In the genomic region with DNA sequence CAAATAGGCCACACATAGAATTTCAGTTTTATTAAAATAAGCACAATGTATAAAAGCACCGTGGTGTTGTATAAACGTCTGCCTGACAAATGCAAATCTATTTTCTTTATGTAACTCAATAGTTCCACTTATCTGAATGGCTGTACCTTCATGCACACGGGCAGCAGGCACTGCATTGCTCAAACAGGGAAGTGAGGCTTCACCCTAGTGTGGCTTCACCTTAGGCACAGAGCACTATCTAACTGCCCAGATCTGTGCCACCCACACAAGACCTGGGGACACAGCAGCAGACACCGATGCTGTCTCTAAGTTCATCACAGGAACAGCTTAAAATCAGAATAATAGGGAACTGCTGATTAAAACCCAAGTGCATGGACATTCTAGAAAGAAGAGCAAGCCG, we compare ENCODE assay signal across 25 cellular contexts. TPM values are rescaled to one million over a fixed set of nuclear protein-coding genes. Genes with fewer than 3 reads are reported as not detected.
DNase-seq lines count a peak whose midpoint lies in the region; TF ChIP-seq lines count a peak whose summit lies in the region.
"Had no signal": no experiment of that assay in that cellular context is flagged by ENCODE, and none has a peak within 500 bp of the region (broad histone marks: within the 10 kb centered on the region; RNA-seq: fewer than 3 reads in every experiment).

No MANE protein-coding gene starts in this region.

- dilution Hi-C loops in mammary epithelial cell (cut with HindIII; ENCODE audit: low sequenced_read_pairs) = no loop called here

- intact Hi-C loops in OCI-LY7 (cut with micrococcal nuclease; ENCODE audit: unreplicated experiment) = loop anchor here (10.0 kb wide), 1 partner anchor 167 kb away; no protein-coding TSS in a partner anchor
- intact Hi-C loops in mammary epithelial cell (cut with micrococcal nuclease) = no loop called here

- no peak overlapping the region for H3K4me2 ChIP-seq in OCI-LY7 (ENCODE audit: low read length)
- H3K4me2 ChIP-seq in mammary epithelial cell (ENCODE audit: insufficient read depth, low read depth, low read length) = no peak overlapping the region
- H3K4me2 ChIP-seq in mesendoderm (ENCODE audit: low read length) = no peak overlapping the region

- H3K27me3 ChIP-seq in mammary epithelial cell (ENCODE audit: insufficient read depth, low read length) (no peaks in the 10 kb centered on the region), neutrophil (no peaks in the 10 kb centered on the region), mesendoderm (ENCODE audit: insufficient read depth, low read length, poor library complexity) (no peaks in the 10 kb centered on the region)
- H3K27me3 ChIP-seq: ascending aorta, esophagus muscularis mucosa, tibial nerve had no signal

- no peak overlapping the region for H4K5ac ChIP-seq in mesendoderm (ENCODE audit: low read length)

- H3K23ac ChIP-seq in mesendoderm (ENCODE audit: low read length) = no peak overlapping the region

- CTCF ChIA-PET in OCI-LY7 (lab: Charles Lee; ENCODE audit: unreplicated experiment) (no interaction called here), mammary epithelial cell (lab: Charles Lee; ENCODE audit: low non-redundant PET) (no interaction called here)

- DNase-seq in HT-29 (ENCODE audit: low spot score) (peak; percentile 50), OCI-LY7 (ENCODE audit: low spot score) (no peak), mammary epithelial cell (no peak), A172 (ENCODE audit: low spot score) (no peak), foreskin fibroblast (no peak), mesendoderm (no peak)
- DNase-seq: activated CD8-positive, alpha-beta T cell treated with anti-CD3 and anti-CD28 coated beads, Interleukin-2, amount 10 ng/mL, durations not matched to agents 7 days and 5 days; activated naive CD4-positive, alpha-beta T cell treated with anti-CD3 and anti-CD28 coated beads, Interleukin-2, amount 50 U/mL, for 16 hours; activated T-cell treated with anti-CD3 and anti-CD28 coated beads, Interleukin-2, amount 50 U/mL, for 1 hour; DMS79; effector CD8-positive, alpha-beta T cell; Kasumi-1; NCI-H2081 treated with DMSO at 0.1 percent for 48 hours; psoas muscle; SHP77 treated with DMSO at 0.1 percent for 48 hours; stimulated activated CD4-positive, alpha-beta T cell treated with anti-CD3 and anti-CD28 coated beads, Interleukin-2, amount 100 ng/mL, for 24 hours; stimulated activated naive CD4-positive, alpha-beta T cell treated with Interleukin-2 at 50 U/mL for 16 hours; T-helper 1 cell had no signal

- no peak overlapping the region for H4K8ac ChIP-seq in mesendoderm (ENCODE audit: low read depth, low read length)

- BruUV-seq in OCI-LY7 (replicated peaks; lab: Mats Ljungman, UMichigan) (TSS peak; percentile 69), mammary epithelial cell (replicated peaks; lab: Mats Ljungman, UMichigan) (TSS peak; percentile 59)

- no peak overlapping the region for H3K27ac ChIP-seq in OCI-LY7 (ENCODE audit: low read depth, low read length, poor library complexity, severe bottlenecking)
- H3K27ac ChIP-seq in mammary epithelial cell (ENCODE audit: insufficient read depth, low read depth, low read length) = no peak overlapping the region
- H3K27ac ChIP-seq in neutrophil = peak overlapping the region; percentile 43
- H3K27ac ChIP-seq in mesendoderm (ENCODE audit: low read depth, low read length) = no peak overlapping the region
- H3K27ac ChIP-seq: ascending aorta, esophagus muscularis mucosa, psoas muscle, tibial nerve had no signal

- no peak overlapping the region for H3K9ac ChIP-seq in mammary epithelial cell (ENCODE audit: insufficient read depth, low read length)
- no peak overlapping the region for H3K9ac ChIP-seq in mesendoderm (ENCODE audit: low read length)

- no peaks in the 10 kb centered on the region for H3K4me1 ChIP-seq in OCI-LY7 (ENCODE audit: insufficient read depth, low read length, poor library complexity, severe bottlenecking)
- peaks cover 15% of the 10 kb centered on the region for H3K4me1 ChIP-seq in mammary epithelial cell (ENCODE audit: insufficient read depth, low read length)
- H3K4me1 ChIP-seq in neutrophil (ENCODE audit: control insufficient read depth in 1 of 2, insufficient read depth in 1 of 2, low read depth in 1 of 2, low read length in 1 of 2) = no peaks in the 10 kb centered on the region
- no peaks in the 10 kb centered on the region for H3K4me1 ChIP-seq in mesendoderm (ENCODE audit: control insufficient read depth, low read depth, low read length)
- H3K4me1 ChIP-seq: ascending aorta, psoas muscle had no signal

- no peak overlapping the region for H2BK120ac ChIP-seq in mesendoderm (ENCODE audit: low read depth, low read length)

- H3K56ac ChIP-seq in mesendoderm (ENCODE audit: low read length) = no peak overlapping the region

- H2BK5ac ChIP-seq in mesendoderm (ENCODE audit: low read length) = no peak overlapping the region

- H3K79me2 ChIP-seq in OCI-LY7 (ENCODE audit: insufficient read depth, low read depth, low read length) = no peaks in the 10 kb centered on the region
- H3K79me2 ChIP-seq in mammary epithelial cell (ENCODE audit: insufficient read depth, low read length) = no peaks in the 10 kb centered on the region
- H3K79me2 ChIP-seq in mesendoderm (ENCODE audit: control insufficient read depth, insufficient read depth, low read length) = no peaks in the 10 kb centered on the region

- no peak overlapping the region for H2AK5ac ChIP-seq in mesendoderm (ENCODE audit: low read length)

- H3K4ac ChIP-seq in mesendoderm (ENCODE audit: low read depth, low read length) = no peak overlapping the region

- no peak overlapping the region for H2AFZ ChIP-seq in OCI-LY7 (ENCODE audit: low read length)
- H2AFZ ChIP-seq in mammary epithelial cell (ENCODE audit: low read depth, low read length) = no peak overlapping the region

- H3K9me2 ChIP-seq in OCI-LY7 (ENCODE audit: insufficient read depth, low read length) = no peaks in the 10 kb centered on the region

- H2BK15ac ChIP-seq in mesendoderm (replicated peaks; ENCODE audit: low read depth) = no peak overlapping the region

- no peaks in the 10 kb centered on the region for H3K79me1 ChIP-seq in mesendoderm (ENCODE audit: low read length)

- no peaks in the 10 kb centered on the region for H3K9me3 ChIP-seq in OCI-LY7 (ENCODE audit: low read length)
- no peaks in the 10 kb centered on the region for H3K9me3 ChIP-seq in mammary epithelial cell (replicated peaks; ENCODE audit: insufficient read depth, low read length)
- H3K9me3 ChIP-seq in neutrophil = no peaks in the 10 kb centered on the region
- H3K9me3 ChIP-seq: ascending aorta, esophagus muscularis mucosa, psoas muscle, tibial nerve had no signal

- POLR2A ChIA-PET in OCI-LY7 (lab: Charles Lee) = no interaction called here

- H3K4me3 ChIP-seq in OCI-LY7 (ENCODE audit: low read depth, low read length, poor library complexity, severe bottlenecking) (no peak overlapping the region), mammary epithelial cell (replicated peaks in 1 of 3; ENCODE audit: insufficient read depth in 1 of 3, low read depth in 2 of 3, low read length in 3 of 3) (no peak overlapping the region), neutrophil (ENCODE audit: low read depth in 1 of 2, low read length in 1 of 2) (no peak overlapping the region), foreskin fibroblast (ENCODE audit: low read depth in 1 of 2, low read length in 2 of 2) (no peak overlapping the region), mesendoderm (ENCODE audit: low read length) (no peak overlapping the region)
- H3K4me3 ChIP-seq: ascending aorta, esophagus muscularis mucosa, psoas muscle, tibial nerve had no signal

- H4K20me1 ChIP-seq in OCI-LY7 (ENCODE audit: insufficient read depth, low read length) (no peaks in the 10 kb centered on the region), mammary epithelial cell (ENCODE audit: insufficient read depth, low read length) (no peaks in the 10 kb centered on the region)

- no peak overlapping the region for H3K18ac ChIP-seq in mesendoderm (ENCODE audit: low read length)

- WGBS in mammary epithelial cell (ENCODE audit: low coverage, missing lambda C conversion rate) = 60% methylated on average over 5 of the region's 5 CpGs
- no CpG with 5 or more reads among the region's 5 CpGs for WGBS in mesendoderm (ENCODE audit: extremely low coverage, insufficient coverage, low lambda C conversion rate)

- no peak for TF ChIP-seq CTCF in OCI-LY7 (conservative IDR thresholded peaks at IDR 0.05; ENCODE audit: low read length)
- no peak for TF ChIP-seq CTCF in mammary epithelial cell (conservative IDR thresholded peaks at IDR 0.05 in 1 of 2, IDR thresholded peaks at IDR 0.05 in 1 of 2; ENCODE audit: extremely low read depth in 1 of 2, insufficient read depth in 1 of 2, low read depth in 1 of 2, low read length in 2 of 2)
- no peak for TF ChIP-seq CTCF in neutrophil (IDR thresholded peaks at IDR 0.05)
- no peak for TF ChIP-seq CTCF in foreskin fibroblast (IDR thresholded peaks at IDR 0.05; ENCODE audit: low read depth, low read length)

- in situ Hi-C loops in mammary epithelial cell (cut with MboI; ENCODE audit: low sequenced_read_pairs in 2 of 2) = no loop called here

- H3K36me3 ChIP-seq in OCI-LY7 (ENCODE audit: insufficient read depth, low read length) (no peaks in the 10 kb centered on the region), mammary epithelial cell (ENCODE audit: insufficient read depth, low read length) (peaks cover 9% of the 10 kb centered on the region), neutrophil (peaks cover 59% of the 10 kb centered on the region), mesendoderm (ENCODE audit: control insufficient read depth, insufficient read depth, low read length) (no peaks in the 10 kb centered on the region)

RNA-seq across cellular contexts. Expression of a gene that starts 6.0 kb away (rescaled TPM):
- total RNA-seq in HT-29 (2014; rRNA removed; shearing (Covaris generic)) = not detected in 2 replicates
- not detected in 2 replicates for total RNA-seq in OCI-LY7 (2014; rRNA removed; shearing (Covaris generic))
- total RNA-seq in OCI-LY7 (2022) = not detected in 2 replicates
- total RNA-seq in mammary epithelial cell = not detected
- not detected for polyA plus RNA-seq in mammary epithelial cell
- not detected for polyA minus RNA-seq in mammary epithelial cell
- not detected in 2 replicates for total RNA-seq in A172 (2014; rRNA removed; shearing (Covaris generic))
- not detected for polyA plus RNA-seq in mesendoderm (2013, experiment 1 of 2)
- polyA plus RNA-seq in mesendoderm (2013, experiment 2 of 2) = not detected
- total RNA-seq: activated CD8-positive, alpha-beta T cell treated with anti-CD3 and anti-CD28 coated beads, Interleukin-2, amount 10 ng/mL, durations not matched to agents 7 days and 5 days; ascending aorta; cerebellum; esophagus muscularis mucosa; H7; psoas muscle; skeletal muscle tissue; tibial nerve had no signal
- polyA plus RNA-seq: psoas muscle had no signal

RNA-seq across cellular contexts. Expression of a gene that starts 46.7 kb away (rescaled TPM):
- 13.5 and 16.1 TPM in 2 replicates for total RNA-seq in HT-29 (2014; rRNA removed; shearing (Covaris generic))
- total RNA-seq in OCI-LY7 (2014; rRNA removed; shearing (Covaris generic)) = 11.5 and 18.8 TPM in 2 replicates
- 22.1 and 24.0 TPM in 2 replicates for total RNA-seq in OCI-LY7 (2022)
- 10 to 100 TPM; 21.7 to 50.0 TPM for total RNA-seq in mammary epithelial cell
- 35.0 TPM for polyA plus RNA-seq in mammary epithelial cell
- 56.7 TPM for polyA minus RNA-seq in mammary epithelial cell
- total RNA-seq in A172 (2014; rRNA removed; shearing (Covaris generic)) = 26.7 and 32.3 TPM in 2 replicates
- 17.3 TPM for polyA plus RNA-seq in mesendoderm (2013, experiment 1 of 2)
- polyA plus RNA-seq in mesendoderm (2013, experiment 2 of 2) = 16.2 TPM

RNA-seq across cellular contexts. Expression of a gene that starts 59.2 kb away (rescaled TPM):
- total RNA-seq in HT-29 (2014; rRNA removed; shearing (Covaris generic)) = 10.3 and 12.3 TPM in 2 replicates
- total RNA-seq in OCI-LY7 (2014; rRNA removed; shearing (Covaris generic)) = 2.0 and 2.7 TPM in 2 replicates
- 3.8 and 3.9 TPM in 2 replicates for total RNA-seq in OCI-LY7 (2022)
- 10 to 100 TPM; 10.2 to 12.8 TPM for total RNA-seq in mammary epithelial cell
- polyA plus RNA-seq in mammary epithelial cell = 9.8 TPM
- polyA minus RNA-seq in mammary epithelial cell = 6.4 TPM
- total RNA-seq in A172 (2014; rRNA removed; shearing (Covaris generic)) = 5.8 and 7.9 TPM in 2 replicates
- 0.58 TPM for polyA plus RNA-seq in mesendoderm (2013, experiment 1 of 2)
- polyA plus RNA-seq in mesendoderm (2013, experiment 2 of 2) = 0.67 TPM
